In the genomic region with DNA sequence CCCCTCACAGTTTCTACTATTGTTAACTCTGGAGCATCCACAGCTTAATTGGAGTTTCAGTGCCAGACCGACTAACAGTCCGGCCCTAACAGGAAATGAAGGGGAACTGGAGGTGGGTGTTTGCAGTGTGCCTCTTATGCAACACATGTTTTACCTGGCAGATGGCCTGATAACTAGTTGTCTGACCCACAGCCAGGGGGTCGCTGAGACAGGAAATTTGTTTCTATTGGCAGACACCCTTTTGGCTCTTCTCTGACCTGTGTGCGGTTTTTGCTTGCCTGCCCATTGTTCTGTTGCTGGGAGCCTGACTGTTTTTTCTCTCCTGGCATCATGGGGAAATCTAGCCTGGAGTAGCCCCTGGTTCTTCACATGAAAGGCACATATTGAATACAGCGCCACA, we compare ENCODE assay signal across 33 cellular contexts.
DNase-seq lines count a peak whose midpoint lies in the region; ATAC-seq lines count a peak whose summit lies in the region.
"Had no signal": no experiment of that assay in that cellular context is flagged by ENCODE, and none has a peak within 500 bp of the region (broad histone marks: within the 10 kb centered on the region; RNA-seq: fewer than 3 reads in every experiment).

No MANE protein-coding gene starts in this region.

- no peak overlapping the region for H3K4ac ChIP-seq in mesendoderm (ENCODE audit: low read depth, low read length)

- H3K27me3 Mint-ChIP-seq in activated naive CD8-positive, alpha-beta T cell treated with anti-CD3 and anti-CD28 coated beads, Interleukin-2, amount 50 U/mL, for 24 hours = no peaks in the 10 kb centered on the region
- no peaks in the 10 kb centered on the region for H3K27me3 Mint-ChIP-seq in T-cell
- H3K27me3 Mint-ChIP-seq: activated naive CD8-positive, alpha-beta T cell; activated T-cell treated with anti-CD3 and anti-CD28 coated beads, Interleukin-2, amount 50 U/mL, for 24 hours had no signal

- no peak overlapping the region for H2BK15ac ChIP-seq in mesendoderm (replicated peaks; ENCODE audit: low read depth)

- H3K56ac ChIP-seq in mesendoderm (ENCODE audit: low read length) = no peak overlapping the region

- DNase-seq in D341Med (ENCODE audit: low spot score) = peak; percentile 10
- peak; percentile 90 for DNase-seq in dermis blood vessel endothelial cell
- no peak for DNase-seq in mesendoderm
- DNase-seq in activated CD8-positive, alpha-beta memory T cell treated with anti-CD3 and anti-CD28 coated beads for 24 hours = no peak
- no peak for DNase-seq in activated naive CD8-positive, alpha-beta T cell treated with anti-CD3 and anti-CD28 coated beads, Interleukin-2, amount 50 U/mL, for 24 hours
- no peak for DNase-seq in SKM-1 (lab: John Stamatoyannopoulos, UW; ENCODE audit: unreplicated experiment)
- no peak for DNase-seq in T-cell
- DNase-seq: activated CD4-positive, alpha-beta T cell treated with anti-CD3 and anti-CD28 coated beads for 48 hours; activated effector memory CD4-positive, alpha-beta T cell treated with anti-CD3 and anti-CD28 coated beads, Interleukin-2, amount 50 U/mL, for 16 hours; activated T-cell treated with anti-CD3 and anti-CD28 coated beads, Interleukin-2, amount 50 U/mL, for 24 hours; anterior cingulate cortex; central memory CD4-positive, alpha-beta T cell; DMS79; foreskin melanocyte; left cardiac atrium; NCI-H1417 treated with DMSO at 0.1 percent for 48 hours; NCI-H82; pancreas; retina; small intestine; stimulated activated naive CD4-positive, alpha-beta T cell treated with Interleukin-2 at 50 U/mL for 16 hours; SW 1271; T-helper 9 cell; WERI-Rb-1 had no signal

- H3K36me3 Mint-ChIP-seq in activated naive CD8-positive, alpha-beta T cell treated with anti-CD3 and anti-CD28 coated beads, Interleukin-2, amount 50 U/mL, for 24 hours (ENCODE audit: low read depth) = no peaks in the 10 kb centered on the region
- no peaks in the 10 kb centered on the region for H3K36me3 Mint-ChIP-seq in T-cell
- H3K36me3 Mint-ChIP-seq: activated naive CD8-positive, alpha-beta T cell; CD14-positive monocyte had no signal

- H3K18ac ChIP-seq in mesendoderm (ENCODE audit: low read length) = no peak overlapping the region

- H3K36me3 ChIP-seq in HUES64 (ENCODE audit: insufficient read depth, low read length) = no peaks in the 10 kb centered on the region
- no peaks in the 10 kb centered on the region for H3K36me3 ChIP-seq in mesendoderm (ENCODE audit: control insufficient read depth, insufficient read depth, low read length)
- H3K36me3 ChIP-seq: esophagus muscularis mucosa, pancreas, suprapubic skin, WERI-Rb-1 had no signal

- no peak overlapping the region for H3K9ac ChIP-seq in HUES64 (ENCODE audit: low read depth, low read length)
- H3K9ac ChIP-seq in mesendoderm (ENCODE audit: low read length) = no peak overlapping the region

- no peak overlapping the region for H2BK120ac ChIP-seq in mesendoderm (ENCODE audit: low read depth, low read length)

- no peak overlapping the region for H3K23ac ChIP-seq in mesendoderm (ENCODE audit: low read length)

- H4K5ac ChIP-seq in mesendoderm (ENCODE audit: low read length) = no peak overlapping the region

- no peak overlapping the region for H2AK5ac ChIP-seq in mesendoderm (ENCODE audit: low read length)

- POLR2A ChIA-PET in T-cell (lab: Charles Lee) = no interaction called here

- H3K27ac ChIP-seq in HUES64 (ENCODE audit: low read depth, low read length) = peak overlapping the region; percentile 79; the same call in 1 of the 2 replicates
- no peak overlapping the region for H3K27ac ChIP-seq in mesendoderm (ENCODE audit: low read depth, low read length)
- H3K27ac ChIP-seq: esophagus muscularis mucosa, hepatocyte, pancreas, suprapubic skin, WERI-Rb-1 had no signal

- no peaks in the 10 kb centered on the region for H3K4me1 Mint-ChIP-seq in activated naive CD8-positive, alpha-beta T cell treated with anti-CD3 and anti-CD28 coated beads, Interleukin-2, amount 50 U/mL, for 24 hours
- no peaks in the 10 kb centered on the region for H3K4me1 Mint-ChIP-seq in T-cell
- H3K4me1 Mint-ChIP-seq: nephron had no signal

- H3K4me3 Mint-ChIP-seq in activated naive CD8-positive, alpha-beta T cell treated with anti-CD3 and anti-CD28 coated beads, Interleukin-2, amount 50 U/mL, for 24 hours = no peak overlapping the region
- H3K4me3 Mint-ChIP-seq in T-cell = no peak overlapping the region
- H3K4me3 Mint-ChIP-seq: activated naive CD8-positive, alpha-beta T cell; activated T-cell treated with anti-CD3 and anti-CD28 coated beads, Interleukin-2, amount 50 U/mL, for 24 hours; CD14-positive monocyte; nephron had no signal

- no peak overlapping the region for H3K4me2 ChIP-seq in mesendoderm (ENCODE audit: low read length)
- H3K4me2 ChIP-seq: hepatocyte had no signal

- H3K4me3 ChIP-seq in HUES64 (ENCODE audit: low read length) = no peak overlapping the region
- no peak overlapping the region for H3K4me3 ChIP-seq in mesendoderm (ENCODE audit: low read length)
- H3K4me3 ChIP-seq: esophagus muscularis mucosa, hepatocyte, lung, pancreas, suprapubic skin had no signal

- ATAC-seq in activated naive CD8-positive, alpha-beta T cell treated with anti-CD3 and anti-CD28 coated beads, Interleukin-2, amount 50 U/mL, for 24 hours = no peak
- no peak for ATAC-seq in T-cell (replicated peaks in 1 of 4)
- ATAC-seq: HepG2, left cardiac atrium, pancreas had no signal

- H3K9me3 Mint-ChIP-seq in activated naive CD8-positive, alpha-beta T cell treated with anti-CD3 and anti-CD28 coated beads, Interleukin-2, amount 50 U/mL, for 24 hours = peaks cover 12% of the 10 kb centered on the region
- H3K9me3 Mint-ChIP-seq in T-cell = peaks cover 14 to 25% (median 21%) of the 10 kb centered on the region in 3 donors
- H3K9me3 Mint-ChIP-seq: nephron had no signal

- no peaks in the 10 kb centered on the region for H3K9me3 ChIP-seq in HUES64 (ENCODE audit: insufficient read depth, low read depth, low read length)
- H3K9me3 ChIP-seq: esophagus muscularis mucosa, pancreas, suprapubic skin had no signal

- H4K8ac ChIP-seq in mesendoderm (ENCODE audit: low read depth, low read length) = peak overlapping the region; percentile 94

- H3K27me3 ChIP-seq in HUES64 (ENCODE audit: insufficient read depth, low read length) = no peaks in the 10 kb centered on the region
- H3K27me3 ChIP-seq in mesendoderm (ENCODE audit: insufficient read depth, low read length, poor library complexity) = no peaks in the 10 kb centered on the region
- H3K27me3 ChIP-seq: esophagus muscularis mucosa, hepatocyte, pancreas, suprapubic skin had no signal

- H3K27ac Mint-ChIP-seq in activated naive CD8-positive, alpha-beta T cell treated with anti-CD3 and anti-CD28 coated beads, Interleukin-2, amount 50 U/mL, for 24 hours = no peak overlapping the region
- no peak overlapping the region for H3K27ac Mint-ChIP-seq in T-cell
- H3K27ac Mint-ChIP-seq: activated naive CD8-positive, alpha-beta T cell; activated T-cell treated with anti-CD3 and anti-CD28 coated beads, Interleukin-2, amount 50 U/mL, for 24 hours; CD14-positive monocyte; nephron had no signal

- H3K4me1 ChIP-seq in HUES64 (ENCODE audit: insufficient read depth, low read length) = peaks cover 15% of the 10 kb centered on the region; the same call in 1 of the 2 replicates
- H3K4me1 ChIP-seq in mesendoderm (ENCODE audit: control insufficient read depth, low read depth, low read length) = no peaks in the 10 kb centered on the region
- H3K4me1 ChIP-seq: esophagus muscularis mucosa, pancreas, suprapubic skin had no signal

- no peaks in the 10 kb centered on the region for H3K79me2 ChIP-seq in mesendoderm (ENCODE audit: control insufficient read depth, insufficient read depth, low read length)
- H3K79me2 ChIP-seq: hepatocyte had no signal

- H3K79me1 ChIP-seq in mesendoderm (ENCODE audit: low read length) = no peaks in the 10 kb centered on the region

- CTCF ChIA-PET in T-cell (lab: Charles Lee) = no interaction called here

- 93% methylated on average over 5 of the region's 5 CpGs for WGBS in HUES64
- no CpG with 5 or more reads among the region's 5 CpGs for WGBS in mesendoderm (ENCODE audit: extremely low coverage, insufficient coverage, low lambda C conversion rate)

- H2BK5ac ChIP-seq in mesendoderm (ENCODE audit: low read length) = no peak overlapping the region

Comparison
In these comparisons a context has a peak if more than half of its experiments do, and no peak if none do; other contexts are left out.
1. DNase-seq: peak in D341Med (single experiment) and dermis blood vessel endothelial cell (single experiment); none in mesendoderm (single experiment), activated CD8-positive, alpha-beta memory T cell treated with anti-CD3 and anti-CD28 coated beads for 24 hours (single experiment), activated naive CD8-positive, alpha-beta T cell treated with anti-CD3 and anti-CD28 coated beads, Interleukin-2, amount 50 U/mL, for 24 hours (single experiment), SKM-1 (single experiment) and T-cell (0 of 34).